Comparison of ENCODE assay signal across 8 cellular contexts in the genomic region with DNA sequence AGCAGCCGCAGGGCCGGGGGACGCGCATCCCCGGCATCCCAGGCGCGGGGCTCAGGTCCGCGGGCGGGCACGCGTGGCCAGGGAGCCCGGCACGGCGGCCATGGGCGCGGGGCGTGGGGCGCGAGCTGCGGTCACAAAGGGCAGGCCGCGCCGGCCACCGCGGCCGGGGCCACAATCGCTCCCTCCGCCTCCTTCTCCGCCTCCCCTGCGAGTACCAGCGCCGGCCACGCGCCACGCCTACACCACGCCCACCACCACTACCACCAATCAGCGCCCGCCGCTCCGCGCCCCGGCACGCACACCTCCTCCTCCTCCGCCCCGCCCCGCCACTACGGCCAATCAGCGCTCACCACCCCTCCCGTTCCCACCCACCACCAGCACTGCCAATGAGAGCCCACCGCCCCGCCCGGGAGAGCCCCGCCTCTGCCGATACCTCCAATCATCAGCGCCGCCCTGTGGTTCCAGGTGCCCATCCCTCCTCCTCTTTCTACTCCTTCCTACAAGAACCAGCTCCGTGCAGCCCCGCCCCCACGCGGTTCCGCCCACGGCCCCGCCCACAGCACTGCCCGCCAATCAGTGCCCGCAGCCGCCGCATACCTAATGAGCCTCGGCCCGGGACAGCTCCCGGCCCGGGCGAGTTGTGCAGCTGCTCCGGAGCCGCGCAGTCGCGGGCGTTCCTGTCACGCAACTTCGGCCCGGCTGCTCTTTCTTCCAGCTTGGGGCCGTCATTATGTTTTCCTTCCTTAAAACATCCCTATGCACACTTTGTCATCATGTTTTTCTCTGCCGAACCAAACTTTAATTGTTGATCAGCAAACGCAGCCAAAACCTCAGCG. TPM values are rescaled to one million over a fixed set of nuclear protein-coding genes. Genes with fewer than 3 reads are reported as not detected.
DNase-seq lines count a peak whose midpoint lies in the region; ATAC-seq and TF ChIP-seq lines count a peak whose summit lies in the region.

Gene RPS6KA2, minus strand, starts transcription at position 213 of the 836 bp plus-strand sequence. CDS start 232 bp downstream, outside the sequence.

- TF ChIP-seq RAD21 in liver (IDR thresholded peaks at IDR 0.05), result peak in 1 of 2 donors; percentile 17

- peak within 1 kb of the TSS; percentile 93 to 97 (median 95) for H3K4me3 Mint-ChIP-seq in CD4-positive, CD25-positive, alpha-beta regulatory T cell
- peak within 1 kb of the TSS; percentile 87 for H3K4me3 Mint-ChIP-seq in activated CD4-positive, alpha-beta memory T cell treated with anti-CD3 and anti-CD28 coated beads for 36 hours

- no peaks in the 10 kb centered on the region for H3K36me3 ChIP-seq in CD4-positive, CD25-positive, alpha-beta regulatory T cell (ENCODE audit: control insufficient read depth, insufficient read depth, low read length)
- no peaks in the 10 kb centered on the region for H3K36me3 ChIP-seq in liver (ENCODE audit: control insufficient read depth in 4 of 4, insufficient read depth in 3 of 4, low read depth in 1 of 4, low read length in 3 of 4)

- intact Hi-C loops in activated CD4-positive, alpha-beta memory T cell treated with anti-CD3 and anti-CD28 coated beads for 36 hours (cut with micrococcal nuclease), result loop anchor here (1.0 to 10.0 kb wide), 10 partner anchors 38 to 372 kb away; partner anchors contain the start of genes CEP43 and PRR18
- intact Hi-C loops in dorsolateral prefrontal cortex (cut with DNase I), result loop anchor here (2.0 to 5.0 kb wide), 6 partner anchors 70 to 210 kb away; no protein-coding TSS in a partner anchor

- no peaks in the 10 kb centered on the region for H3K9me3 ChIP-seq in CD4-positive, CD25-positive, alpha-beta regulatory T cell (ENCODE audit: control insufficient read depth in 2 of 2, low read length in 2 of 2)
- H3K9me3 ChIP-seq in liver (ENCODE audit: control insufficient read depth in 4 of 4, low read length in 3 of 4), result no peaks in the 10 kb centered on the region

- CTCF ChIA-PET in activated CD4-positive, alpha-beta memory T cell treated with anti-CD3 and anti-CD28 coated beads for 36 hours (lab: Charles Lee), result interaction anchor here (0.8 to 2.6 kb wide), 5 partner anchors 86 to 246 kb away, joined by 3 to 8 read pairs (median 7); no protein-coding TSS in a partner anchor

- no peaks in the 10 kb centered on the region for H3K36me3 Mint-ChIP-seq in CD4-positive, CD25-positive, alpha-beta regulatory T cell
- H3K36me3 Mint-ChIP-seq in activated CD4-positive, alpha-beta memory T cell treated with anti-CD3 and anti-CD28 coated beads for 36 hours, result no peaks in the 10 kb centered on the region

- under 1% methylated on average over 86 of the region's 86 CpGs for WGBS in liver

- H3K27ac ChIP-seq in CD4-positive, CD25-positive, alpha-beta regulatory T cell (ENCODE audit: insufficient read depth, low read length, poor library complexity, severe bottlenecking), result peak within 1 kb of the TSS; percentile 71
- H3K27ac ChIP-seq in dorsolateral prefrontal cortex, result peak within 1 kb of the TSS; percentile 70 to 99 (median 93)
- peak within 1 kb of the TSS; percentile 75 to 76 for H3K27ac ChIP-seq in liver (ENCODE audit: low read depth in 1 of 2, low read length in 2 of 2)

- peaks cover 0 to 2% (median 0%) of the 10 kb centered on the region in 7 donors for H3K9me3 Mint-ChIP-seq in CD4-positive, CD25-positive, alpha-beta regulatory T cell
- H3K9me3 Mint-ChIP-seq in activated CD4-positive, alpha-beta memory T cell treated with anti-CD3 and anti-CD28 coated beads for 36 hours, result no peaks in the 10 kb centered on the region

- TF ChIP-seq CTCF in dorsolateral prefrontal cortex (IDR thresholded peaks at IDR 0.05 in 54 of 56, conservative IDR thresholded peaks at IDR 0.05 in 2 of 56; ENCODE audit: low read depth in 1 of 56, partially characterized antibody in 56 of 56), result peak in 44 of 56 donors; percentile 4 to 65 (median 34)
- no peak for TF ChIP-seq CTCF in liver (IDR thresholded peaks at IDR 0.05; ENCODE audit: low read depth, low read length, missing input control)

- peak within 1 kb of the TSS; percentile 45 to 71 for H3K9ac ChIP-seq in liver (ENCODE audit: low read depth in 1 of 2, low read length in 2 of 2)

- peaks cover 21% of the 10 kb centered on the region for H3K27me3 ChIP-seq in CD4-positive, CD25-positive, alpha-beta regulatory T cell (ENCODE audit: control insufficient read depth, insufficient read depth, low read length)
- H3K27me3 ChIP-seq in dorsolateral prefrontal cortex, result no peaks in the 10 kb centered on the region
- peaks cover 0 to 4% (median 0%) of the 10 kb centered on the region in 4 donors for H3K27me3 ChIP-seq in liver (ENCODE audit: control insufficient read depth in 4 of 4, insufficient read depth in 4 of 4, low read length in 3 of 4)

- H3K4me1 ChIP-seq in CD4-positive, CD25-positive, alpha-beta regulatory T cell (ENCODE audit: control insufficient read depth, insufficient read depth, low read length, poor library complexity, severe bottlenecking), result peaks cover 27% of the 10 kb centered on the region
- peaks cover 0 to 26% (median 19%) of the 10 kb centered on the region in 4 donors for H3K4me1 ChIP-seq in liver (ENCODE audit: control insufficient read depth in 4 of 4, insufficient read depth in 4 of 4, low read length in 3 of 4)

- H3K4me1 Mint-ChIP-seq in CD4-positive, CD25-positive, alpha-beta regulatory T cell, result peaks cover 6 to 28% (median 20%) of the 10 kb centered on the region in 4 donors
- H3K4me1 Mint-ChIP-seq in activated CD4-positive, alpha-beta memory T cell treated with anti-CD3 and anti-CD28 coated beads for 36 hours (ENCODE audit: low read depth), result peaks cover 12% of the 10 kb centered on the region

- H3K4me3 ChIP-seq in CD4-positive, CD25-positive, alpha-beta regulatory T cell (ENCODE audit: low read depth, low read length), result peak within 1 kb of the TSS; percentile 87
- peak within 1 kb of the TSS; percentile 70 to 98 (median 88) for H3K4me3 ChIP-seq in dorsolateral prefrontal cortex
- peak within 1 kb of the TSS; percentile 73 to 91 (median 89) for H3K4me3 ChIP-seq in liver (ENCODE audit: low read depth in 1 of 3, low read length in 3 of 3)

- POLR2A ChIA-PET in activated CD4-positive, alpha-beta memory T cell treated with anti-CD3 and anti-CD28 coated beads for 36 hours (lab: Charles Lee), result interaction anchor here (0.6 to 1.2 kb wide), 2 partner anchors 139 to 1202 kb away, joined by 5 read pairs; no protein-coding TSS in a partner anchor

- peak; percentile 90 to 94 for ATAC-seq in CD4-positive, CD25-positive, alpha-beta regulatory T cell (ENCODE audit: low read depth in 2 of 2)
- ATAC-seq in GM19397 (IDR thresholded peaks at IDR 0.05; ENCODE audit: unreplicated experiment), result peak; percentile 84
- peak; percentile 74 for ATAC-seq in HG03565 (IDR thresholded peaks at IDR 0.05; ENCODE audit: unreplicated experiment)

- peak within 1 kb of the TSS in 2 of 3 donors; percentile 93 for H3K27ac Mint-ChIP-seq in CD4-positive, CD25-positive, alpha-beta regulatory T cell
- H3K27ac Mint-ChIP-seq in activated CD4-positive, alpha-beta memory T cell treated with anti-CD3 and anti-CD28 coated beads for 36 hours, result peak within 1 kb of the TSS; percentile 58

- DNase-seq in CD4-positive, CD25-positive, alpha-beta regulatory T cell, result peak; percentile 100
- peak; percentile 96 for DNase-seq in NCI-H748 treated with DMSO at 0.1 percent for 48 hours (lab: John Stamatoyannopoulos, UW)
- peak; percentile 100 for DNase-seq in activated CD4-positive, alpha-beta memory T cell treated with anti-CD3 and anti-CD28 coated beads for 36 hours
- peak; percentile 100 for DNase-seq in dorsolateral prefrontal cortex
- DNase-seq in stimulated activated CD4-positive, alpha-beta T cell treated with anti-CD3 and anti-CD28 coated beads, Interleukin-4, amount 100 ng/mL, for 1 hour, result peak; percentile 100

- H3K27me3 Mint-ChIP-seq in CD4-positive, CD25-positive, alpha-beta regulatory T cell, result peaks cover 36% of the 10 kb centered on the region
- H3K27me3 Mint-ChIP-seq in activated CD4-positive, alpha-beta memory T cell treated with anti-CD3 and anti-CD28 coated beads for 36 hours, result peaks cover 25% of the 10 kb centered on the region

TF ChIP-seq in liver, 16 proteins besides CTCF, POLR2A, EP300 and RAD21 (continues in another document):
- TF ChIP-seq HNF4A (conservative IDR thresholded peaks at IDR 0.05) (peak; percentile 9 to 11), JUND (IDR thresholded peaks at IDR 0.05) (no peak), MAX (IDR thresholded peaks at IDR 0.05) (peak; percentile 39), YY1 (IDR thresholded peaks at IDR 0.05) (peak; percentile 39), REST (IDR thresholded peaks at IDR 0.05) (peak; percentile 63), RXRA (IDR thresholded peaks at IDR 0.05) (peak in 1 of 2 donors; percentile 7)

RNA-seq across cellular contexts. Expression of gene RPS6KA2, which starts in this region (rescaled TPM):
- 5.2 TPM for total RNA-seq in CD4-positive, CD25-positive, alpha-beta regulatory T cell
- polyA plus RNA-seq in CD4-positive, CD25-positive, alpha-beta regulatory T cell, result 1 to 10 TPM; 3.3 to 7.4 (median 4.6) TPM
- 1 to 10 TPM; 7.7 to 7.9 TPM for total RNA-seq in activated CD4-positive, alpha-beta memory T cell treated with anti-CD3 and anti-CD28 coated beads for 36 hours
- 100 to 1,000 TPM in 27 of 120 experiments, 10 to 100 TPM in 93; 66.5 to 123 (median 91.5) TPM for total RNA-seq in dorsolateral prefrontal cortex
- 1 to 10 TPM; 2.5 to 9.0 TPM for total RNA-seq in liver
- polyA plus RNA-seq in liver, result 1 to 10 TPM; 4.5 to 5.5 TPM

Comparison
In these comparisons a context has a peak if more than half of its experiments do, and no peak if none do; other contexts are left out.
1. Peak in every context shown above with its lines: DNase-seq, ATAC-seq, H3K4me3 ChIP-seq and H3K27ac ChIP-seq.
2. RNA of gene RPS6KA2 (total RNA-seq): 66.5 to 123 TPM in dorsolateral prefrontal cortex; 2.5 to 9.0 TPM in liver, 7.7 to 7.9 TPM in activated CD4-positive, alpha-beta memory T cell treated with anti-CD3 and anti-CD28 coated beads for 36 hours and 5.2 TPM in CD4-positive, CD25-positive, alpha-beta regulatory T cell (single experiment); every median in the first group is over 4 times any median in the second.